8 cellular contexts compared by ENCODE assay signal in the genomic region with DNA sequence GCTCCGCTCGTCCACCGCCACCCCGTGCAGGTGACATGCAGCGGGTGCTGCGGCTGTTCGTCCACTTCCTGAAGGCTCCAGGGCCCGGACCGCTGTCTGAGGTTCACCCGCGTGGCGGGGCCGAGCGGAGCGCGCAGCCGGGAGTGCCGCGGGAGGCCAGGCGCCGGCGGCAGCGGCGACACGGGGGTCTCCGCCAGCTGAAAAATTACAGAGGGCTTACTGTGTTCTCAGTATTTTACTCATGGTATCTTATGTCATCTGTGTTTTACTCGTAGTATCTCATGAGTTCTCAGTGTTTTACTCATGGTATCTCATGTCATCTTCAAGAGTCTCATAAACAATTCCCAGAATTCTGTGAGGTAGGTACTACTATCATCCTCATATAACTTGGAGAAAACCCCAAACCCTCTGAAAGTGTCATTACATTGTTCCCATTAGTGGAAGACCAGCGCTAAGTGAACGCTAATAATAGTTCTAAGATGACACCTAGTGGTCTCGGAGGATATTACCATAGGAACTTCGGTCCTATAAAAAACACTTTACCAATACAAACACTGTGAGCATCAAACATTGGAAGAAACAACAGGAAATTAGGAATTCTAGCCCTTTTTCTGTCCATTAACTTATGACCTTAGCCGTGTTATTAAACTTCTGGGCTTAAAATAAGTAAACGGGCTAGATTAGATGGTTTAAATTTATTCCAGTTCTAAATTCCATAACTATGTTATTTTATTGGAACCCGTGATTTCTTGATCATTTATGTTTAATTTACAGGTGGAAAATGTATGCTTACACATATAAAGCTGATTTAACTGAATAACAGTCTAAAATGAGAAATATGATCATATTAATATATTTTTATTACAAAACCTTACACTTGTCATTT. TPM values are rescaled to one million over a fixed set of nuclear protein-coding genes. Genes with fewer than 3 reads are reported as not detected.
DNase-seq lines count a peak whose midpoint lies in the region; ATAC-seq, FAIRE-seq and TF ChIP-seq lines count a peak whose summit lies in the region.

No MANE protein-coding gene starts in this region.

- H3K27me3 ChIP-seq in Panc1 (ENCODE audit: control insufficient read depth, insufficient read depth, low read length) (no peaks in the 10 kb centered on the region; the same call in 1 of the 2 replicates), adrenal gland (no peaks in the 10 kb centered on the region), heart right ventricle (peaks cover 0 to 8% (median 0%) of the 10 kb centered on the region in 7 donors)

- POLR2A ChIA-PET in Panc1 (lab: Charles Lee): no interaction called here

- peak overlapping the region; percentile 30 to 47 for H3K4me3 ChIP-seq in Panc1 (ENCODE audit: low read depth in 2 of 2, low read length in 2 of 2)
- peak overlapping the region in 1 of 4 donors; percentile 59 for H3K4me3 ChIP-seq in adrenal gland
- peak overlapping the region; percentile 28 to 57 (median 50) for H3K4me3 ChIP-seq in heart right ventricle

- ATAC-seq in GM21723 (IDR thresholded peaks at IDR 0.05; ENCODE audit: unreplicated experiment) (peak; percentile 89), Panc1 (peak; percentile 89), heart right ventricle (peak; percentile 66 to 87 (median 79))

- CTCF ChIA-PET in Panc1 (lab: Charles Lee): interaction anchor here (0.7 kb wide), 1 partner anchor 146 kb away, joined by 3 read pairs; no protein-coding TSS in a partner anchor

- H3K27ac ChIP-seq in Panc1 (ENCODE audit: low read length) (no peak overlapping the region), adrenal gland (no peak overlapping the region), heart right ventricle (no peak overlapping the region)

- TF ChIP-seq POLR2A in adrenal gland (IDR thresholded peaks at IDR 0.05): no peak

- in situ Hi-C loops in Panc1 (cut with HindIII; ENCODE audit: low pct_unique_long_range_greater_than_20kb, low sequenced_read_pairs): no loop called here

- H3K4me1 ChIP-seq in Panc1 (ENCODE audit: control insufficient read depth, insufficient read depth, low read length): no peaks in the 10 kb centered on the region
- H3K4me1 ChIP-seq in adrenal gland (replicated peaks in 1 of 2): peaks cover 0 to 4% of the 10 kb centered on the region in 2 donors
- H3K4me1 ChIP-seq in heart right ventricle: peaks cover 0 to 9% (median 5%) of the 10 kb centered on the region in 9 donors

- 4 to 6% (median 5%) methylated on average over 24 to 34 of the region's 34 CpGs for WGBS in adrenal gland, 4 donors
- WGBS in heart right ventricle, 2 donors: 4 to 7% methylated on average over 34 of the region's 34 CpGs

- H3K9me3 ChIP-seq in Panc1 (ENCODE audit: control insufficient read depth, insufficient read depth, low read depth, low read length) (no peaks in the 10 kb centered on the region), adrenal gland (replicated peaks in 1 of 3) (no peaks in the 10 kb centered on the region), heart right ventricle (peaks cover 0 to 4% (median 0%) of the 10 kb centered on the region in 11 donors)

- DNase-seq in KG1 (lab: John Stamatoyannopoulos, UW) (peak; percentile 50), Panc1 (ENCODE audit: low read depth, low spot score) (peak; percentile 32), adrenal gland (peak in 6 of 7 donors; percentile 19 to 52 (median 28)), heart right ventricle (peak; percentile 31 to 41), pulmonary artery endothelial cell (ENCODE audit: low read depth, low spot score) (peak; percentile 33), NCI-H1048 (lab: John Stamatoyannopoulos, UW) (no peak)

- TF ChIP-seq CTCF in Panc1 (IDR thresholded peaks at IDR 0.05) (peak; percentile 59; the same call in 1 of the 2 replicates), adrenal gland (IDR thresholded peaks at IDR 0.05) (peak; percentile 64 to 91 (median 80)), heart right ventricle (IDR thresholded peaks at IDR 0.05) (peak; percentile 72 to 86 (median 81))

- H3K36me3 ChIP-seq in Panc1 (ENCODE audit: control insufficient read depth, insufficient read depth, low read length): no peaks in the 10 kb centered on the region
- H3K36me3 ChIP-seq in adrenal gland (replicated peaks in 1 of 2): no peaks in the 10 kb centered on the region
- no peaks in the 10 kb centered on the region for H3K36me3 ChIP-seq in heart right ventricle

- BruUV-seq in Panc1 (replicated peaks; lab: Mats Ljungman, UMichigan): no TSS peak

- peak; percentile 94 for FAIRE-seq in G401.6 (lab: Jason Lieb, UNC)

- intact Hi-C loops in Panc1 (cut with micrococcal nuclease; ENCODE audit: unreplicated experiment): loop anchor here (1.0 to 5.0 kb wide), 3 partner anchors 127 to 322 kb away; no protein-coding TSS in a partner anchor
- intact Hi-C loops in adrenal gland (cut with DNase I): loop anchor here in 1 of 2 donors (5.0 kb wide), 1 partner anchor 322 kb away; no protein-coding TSS in a partner anchor
- intact Hi-C loops in heart right ventricle (cut with DNase I): loop anchor here (2.0 to 10.0 kb wide), 11 partner anchors 62 to 860 kb away; partner anchors contain the start of genes ATG2B (in 2 of the 10) and GSKIP (in 2 of the 10)

RNA-seq across cellular contexts. Expression of gene AK7, which starts 32.4 kb away (rescaled TPM):
- total RNA-seq in Panc1 (2021; ENCODE audit: unreplicated experiment): 0.82 TPM
- 1.5 TPM for polyA plus RNA-seq in Panc1 (2012; ENCODE audit: insufficient read length)
- total RNA-seq in adrenal gland: 10 to 100 TPM in 2 of 8 donors, 1 to 10 TPM in 6; 1.1 to 43.6 (median 1.9) TPM
- 10 to 100 TPM in 1 of 3 donors, 1 to 10 TPM in 1, under 1 TPM in 1; 0.54 to 37.6 (median 1.8) TPM for polyA plus RNA-seq in adrenal gland
- under 1 TPM in 8 of 10 donors, not detected in 2; 0.23 to 0.87 (median 0.65) TPM for total RNA-seq in heart right ventricle
- under 1 TPM; 0.22 to 0.62 TPM for polyA plus RNA-seq in heart right ventricle
- 0.42 and 0.92 TPM in 2 replicates for total RNA-seq in pulmonary artery endothelial cell
